ENCODE assay signal across 9 cellular contexts in genomic region chr2:110674620-110675555, GRCh38. TPM values are rescaled to one million over a fixed set of nuclear protein-coding genes. Genes with fewer than 3 reads are reported as not detected.
A peak's percentile ranks its signal among the peaks of the same experiment; 100 is the strongest.
DNase-seq lines count a peak whose midpoint lies in the region; ATAC-seq and TF ChIP-seq lines count a peak whose summit lies in the region.
"Had no signal": no experiment of that assay in that cellular context is flagged by ENCODE, and none has a peak within 500 bp of the region (broad histone marks: within the 10 kb centered on the region; RNA-seq: fewer than 3 reads in every experiment).

No MANE protein-coding gene starts in this region.

- ATAC-seq in GM18870 (IDR thresholded peaks at IDR 0.05; ENCODE audit: unreplicated experiment) (peak; percentile 94), HG02973 (IDR thresholded peaks at IDR 0.05; ENCODE audit: unreplicated experiment) (peak; percentile 74)

- CTCF ChIA-PET in mammary epithelial cell (lab: Charles Lee; ENCODE audit: low non-redundant PET), result no interaction called here

- 61% methylated on average over 7 of the region's 7 CpGs for WGBS in mammary epithelial cell (ENCODE audit: low coverage, missing lambda C conversion rate)

- H3K4me3 ChIP-seq in BLaER1 (peak overlapping the region; percentile 52), mammary epithelial cell (replicated peaks in 1 of 3; ENCODE audit: insufficient read depth in 1 of 3, low read depth in 2 of 3, low read length in 3 of 3) (no peak overlapping the region), osteoblast (ENCODE audit: insufficient read depth, low read length) (peak overlapping the region; percentile 55), tibial artery (no peak overlapping the region)

- peaks cover 45% of the 10 kb centered on the region for H4K20me1 ChIP-seq in BLaER1
- H4K20me1 ChIP-seq in mammary epithelial cell (ENCODE audit: insufficient read depth, low read length), result no peaks in the 10 kb centered on the region
- H4K20me1 ChIP-seq in osteoblast (ENCODE audit: insufficient read depth, low read length), result no peaks in the 10 kb centered on the region

- H3K9me3 ChIP-seq in BLaER1 (no peaks in the 10 kb centered on the region), mammary epithelial cell (replicated peaks; ENCODE audit: insufficient read depth, low read length) (no peaks in the 10 kb centered on the region), osteoblast (ENCODE audit: low read depth, low read length) (no peaks in the 10 kb centered on the region), tibial artery (no peaks in the 10 kb centered on the region)

- in situ Hi-C loops in mammary epithelial cell (cut with MboI; ENCODE audit: low sequenced_read_pairs in 2 of 2), result no loop called here

- H3K27ac ChIP-seq in BLaER1 (peak overlapping the region; percentile 85), mammary epithelial cell (ENCODE audit: insufficient read depth, low read depth, low read length) (peak overlapping the region; percentile 22), osteoblast (ENCODE audit: low read depth, low read length) (peak overlapping the region; percentile 82), tibial artery (no peak overlapping the region)

- dilution Hi-C loops in mammary epithelial cell (cut with HindIII; ENCODE audit: low sequenced_read_pairs), result loop anchor here (5.0 kb wide), 2 partner anchors 38 to 72 kb away; no protein-coding TSS in a partner anchor

- H2AFZ ChIP-seq in mammary epithelial cell (ENCODE audit: low read depth, low read length), result peak overlapping the region; percentile 58
- H2AFZ ChIP-seq in osteoblast (ENCODE audit: low read length), result peak overlapping the region; percentile 83

- H3K4me1 ChIP-seq in BLaER1 (peaks cover 55% of the 10 kb centered on the region), mammary epithelial cell (ENCODE audit: insufficient read depth, low read length) (peaks cover 27% of the 10 kb centered on the region), osteoblast (ENCODE audit: insufficient read depth, low read length) (peaks cover 31% of the 10 kb centered on the region), tibial artery (peaks cover 0 to 15% (median 14%) of the 10 kb centered on the region in 4 donors)

- peak; percentile 10 for DNase-seq in NK-92 (lab: John Stamatoyannopoulos, UW; ENCODE audit: unreplicated experiment)
- DNase-seq in mammary epithelial cell, result peak; percentile 36
- peak; percentile 87 for DNase-seq in osteoblast (ENCODE audit: insufficient read length, low spot score, missing footprints)
- no peak for DNase-seq in activated CD4-positive, CD25-positive, alpha-beta regulatory T cell (lab: John Stamatoyannopoulos, UW)
- no peak for DNase-seq in tibial artery

- H3K9ac ChIP-seq in BLaER1 (peak overlapping the region; percentile 75), mammary epithelial cell (ENCODE audit: insufficient read depth, low read length) (no peak overlapping the region)

- H3K36me3 ChIP-seq in BLaER1 (peaks cover 43% of the 10 kb centered on the region), mammary epithelial cell (ENCODE audit: insufficient read depth, low read length) (peaks cover 14% of the 10 kb centered on the region), osteoblast (ENCODE audit: insufficient read depth, low read length) (peaks cover 22% of the 10 kb centered on the region), tibial artery (no peaks in the 10 kb centered on the region)

- H3K79me2 ChIP-seq in mammary epithelial cell (ENCODE audit: insufficient read depth, low read length), result peaks cover 47% of the 10 kb centered on the region
- peaks cover 39% of the 10 kb centered on the region for H3K79me2 ChIP-seq in osteoblast (ENCODE audit: insufficient read depth, low read length)

- H3K27me3 ChIP-seq in BLaER1, result no peaks in the 10 kb centered on the region
- no peaks in the 10 kb centered on the region for H3K27me3 ChIP-seq in mammary epithelial cell (ENCODE audit: insufficient read depth, low read length)
- no peaks in the 10 kb centered on the region for H3K27me3 ChIP-seq in osteoblast (ENCODE audit: insufficient read depth, low read length)
- no peaks in the 10 kb centered on the region for H3K27me3 ChIP-seq in tibial artery

- BruUV-seq in mammary epithelial cell (replicated peaks; lab: Mats Ljungman, UMichigan), result no TSS peak

- TF ChIP-seq CTCF in mammary epithelial cell (conservative IDR thresholded peaks at IDR 0.05 in 1 of 2, IDR thresholded peaks at IDR 0.05 in 1 of 2; ENCODE audit: extremely low read depth in 1 of 2, insufficient read depth in 1 of 2, low read depth in 1 of 2, low read length in 2 of 2) (no peak), osteoblast (IDR thresholded peaks at IDR 0.05; ENCODE audit: extremely low read depth, low read depth, low read length) (no peak), tibial artery (IDR thresholded peaks at IDR 0.05) (no peak)

- intact Hi-C loops in mammary epithelial cell (cut with micrococcal nuclease), result no loop called here
- intact Hi-C loops in tibial artery (cut with DNase I; ENCODE audit: low total_unique reads), result loop anchor here (5.0 kb wide), 1 partner anchor 82 kb away; no protein-coding TSS in a partner anchor

- H3K4me2 ChIP-seq in BLaER1, result peak overlapping the region; percentile 97
- peak overlapping the region; percentile 39 for H3K4me2 ChIP-seq in mammary epithelial cell (ENCODE audit: insufficient read depth, low read depth, low read length)
- peak overlapping the region; percentile 82 for H3K4me2 ChIP-seq in osteoblast (ENCODE audit: insufficient read depth, low read length)

RNA-seq across cellular contexts. Expression of gene BUB1, which starts 3.0 kb away (rescaled TPM):
- total RNA-seq in mammary epithelial cell (10 to 100 TPM in 1 of 2 donors, 1 to 10 TPM in 1; 2.7 to 35.5 TPM), osteoblast (4.7 and 7.1 TPM in 2 replicates)
- polyA plus RNA-seq in mammary epithelial cell, result 34.0 TPM
- 29.8 TPM for polyA minus RNA-seq in mammary epithelial cell

RNA-seq across cellular contexts. Expression of gene ACOXL, which starts 57.5 kb away (rescaled TPM):
- total RNA-seq in mammary epithelial cell (1 to 10 TPM in 1 of 2 donors, not detected in 1; 1.0 TPM), osteoblast (not detected in 2 replicates)
- 0.96 TPM for polyA plus RNA-seq in mammary epithelial cell
- not detected for polyA minus RNA-seq in mammary epithelial cell
- polyA plus RNA-seq: neural cell had no signal

Comparison
In these comparisons a context has a peak if more than half of its experiments do, and no peak if none do; other contexts are left out.
1. H3K27ac ChIP-seq: peak in BLaER1 (single experiment), mammary epithelial cell (single experiment) and osteoblast (single experiment); none in tibial artery (0 of 2).
2. H3K4me2 ChIP-seq: peak in every context shown above with its lines; median percentile 97 in BLaER1; 82 in osteoblast; 39 in mammary epithelial cell.
3. H3K4me3 ChIP-seq: peak in BLaER1 (single experiment) and osteoblast (single experiment); none in mammary epithelial cell (0 of 3) and tibial artery (0 of 2).
4. DNase-seq: peak in NK-92 (single experiment), mammary epithelial cell (single experiment) and osteoblast (single experiment); none in activated CD4-positive, CD25-positive, alpha-beta regulatory T cell (0 of 4) and tibial artery (0 of 2).